ENCODE assay signal across 8 cellular contexts in the genomic region with DNA sequence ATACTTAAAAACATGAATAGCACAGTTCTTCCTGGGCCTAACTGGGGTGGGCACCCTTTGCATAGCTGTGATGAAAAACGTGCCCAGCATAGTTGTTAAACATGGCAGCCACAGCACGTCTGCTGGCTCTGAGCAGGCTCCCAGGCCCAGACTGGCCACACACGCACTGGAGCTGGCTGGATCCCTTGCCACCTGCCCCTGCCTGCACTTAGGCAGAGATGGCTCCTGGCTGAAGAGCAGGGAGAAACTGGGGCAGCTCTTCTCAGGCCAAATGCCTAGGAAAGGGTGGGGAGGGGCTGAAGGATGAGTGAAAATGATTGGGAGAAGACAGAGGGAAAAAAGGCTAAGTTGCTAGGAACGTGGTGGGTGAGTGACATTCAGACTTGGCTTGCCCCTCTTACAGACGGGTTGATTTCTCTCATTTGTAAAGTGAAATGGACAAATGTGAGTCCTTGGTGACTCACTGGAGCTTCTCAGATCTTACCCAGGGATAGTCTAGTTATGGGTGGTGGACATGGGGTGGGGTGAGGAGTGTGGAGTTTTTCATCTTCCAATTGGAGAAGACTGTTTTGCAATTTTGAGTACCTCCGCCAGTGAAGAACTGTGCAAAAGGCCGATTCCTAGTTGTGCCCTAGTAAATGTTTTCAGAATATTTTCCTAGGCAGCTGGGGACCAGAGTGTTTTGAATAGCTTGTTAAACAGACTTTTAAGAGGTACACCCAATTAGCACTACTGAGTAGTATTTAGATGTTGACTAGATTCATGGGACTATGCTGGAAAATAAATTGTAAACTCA. TPM values are rescaled to one million over a fixed set of nuclear protein-coding genes. Genes with fewer than 3 reads are reported as not detected.
DNase-seq lines count a peak whose midpoint lies in the region; FAIRE-seq and TF ChIP-seq lines count a peak whose summit lies in the region.

No MANE protein-coding gene starts in this region.

- H3K4me3 Mint-ChIP-seq in Caco-2 (ENCODE audit: unreplicated experiment), result no peak overlapping the region

- H3K27me3 Mint-ChIP-seq in Caco-2 (ENCODE audit: insufficient read depth, unreplicated experiment), result no peaks in the 10 kb centered on the region

- H3K27me3 ChIP-seq in left ventricle myocardium inferior (ENCODE audit: low read depth) (no peaks in the 10 kb centered on the region), stomach (no peaks in the 10 kb centered on the region), Caco-2 (replicated peaks; ENCODE audit: control insufficient read depth, insufficient read depth, low read length) (no peaks in the 10 kb centered on the region)

- H3K9me3 ChIP-seq in left ventricle myocardium inferior (replicated peaks) (no peaks in the 10 kb centered on the region), stomach (no peaks in the 10 kb centered on the region), Caco-2 (no peaks in the 10 kb centered on the region)

- FAIRE-seq in GM19239 (lab: Jason Lieb, UNC), result no peak

- peaks cover 15% of the 10 kb centered on the region for H3K4me1 Mint-ChIP-seq in Caco-2 (ENCODE audit: low read depth, unreplicated experiment)

- H3K4me1 ChIP-seq in left ventricle myocardium inferior, result peaks cover 95% of the 10 kb centered on the region
- peaks cover 29 to 96% (median 60%) of the 10 kb centered on the region in 4 donors for H3K4me1 ChIP-seq in stomach
- peaks cover 12% of the 10 kb centered on the region; the same call in 1 of the 2 replicates for H3K4me1 ChIP-seq in Caco-2

- H3K9me3 Mint-ChIP-seq in Caco-2 (ENCODE audit: unreplicated experiment), result no peaks in the 10 kb centered on the region

- 65 to 80% (median 75%) methylated on average over 7 of the region's 7 CpGs for WGBS in stomach, 5 donors

- DNase-seq in HS-5 (ENCODE audit: low read depth), result peak; percentile 75
- DNase-seq in amniotic epithelial cell (ENCODE audit: low read depth), result peak; percentile 80
- no peak for DNase-seq in left ventricle myocardium inferior
- DNase-seq in stomach, result no peak
- DNase-seq in NK-92 (lab: John Stamatoyannopoulos, UW; ENCODE audit: unreplicated experiment), result no peak
- no peak for DNase-seq in NAMALWA (ENCODE audit: low spot score)
- no peak for DNase-seq in GM19239 (ENCODE audit: insufficient read length, low spot score)
- DNase-seq in Caco-2, result no peak

- H3K27ac Mint-ChIP-seq in Caco-2 (ENCODE audit: unreplicated experiment), result no peak overlapping the region

- POLR2A ChIA-PET in Caco-2 (lab: Charles Lee), result interaction anchor here (0.6 kb wide), 1 partner anchor 30 kb away, joined by 4 read pairs; no protein-coding TSS in a partner anchor

- TF ChIP-seq POLR2A in stomach (IDR thresholded peaks at IDR 0.05), result no peak

- H3K36me3 Mint-ChIP-seq in Caco-2 (ENCODE audit: insufficient read depth, unreplicated experiment), result no peaks in the 10 kb centered on the region

- CTCF ChIA-PET in Caco-2 (lab: Charles Lee), result no interaction called here

- no peak for TF ChIP-seq EP300 in stomach (IDR thresholded peaks at IDR 0.05)

- H3K27ac ChIP-seq in left ventricle myocardium inferior (replicated peaks) (peak overlapping the region; percentile 69), stomach (peak overlapping the region; percentile 43 to 85 (median 81))

- no peak overlapping the region for H3K4me3 ChIP-seq in left ventricle myocardium inferior
- no peak overlapping the region for H3K4me3 ChIP-seq in stomach
- no peak overlapping the region for H3K4me3 ChIP-seq in Caco-2 (ENCODE audit: low read depth, low read length)

- H3K36me3 ChIP-seq in left ventricle myocardium inferior (no peaks in the 10 kb centered on the region), stomach (no peaks in the 10 kb centered on the region), Caco-2 (ENCODE audit: control insufficient read depth, insufficient read depth, low read length) (no peaks in the 10 kb centered on the region)

- TF ChIP-seq CTCF in left ventricle myocardium inferior (IDR thresholded peaks at IDR 0.05; ENCODE audit: borderline replicate concordance) (no peak), stomach (IDR thresholded peaks at IDR 0.05) (no peak), Caco-2 (IDR thresholded peaks at IDR 0.05; ENCODE audit: insufficient read depth in 1 of 2, low read depth in 1 of 2, low read length in 1 of 2, severe bottlenecking in 1 of 2, unreplicated experiment in 1 of 2) (no peak)

- intact Hi-C loops in left ventricle myocardium inferior (cut with micrococcal nuclease) (no loop called here), stomach (cut with DNase I; ENCODE audit: low total_unique reads) (no loop called here), Caco-2 (cut with micrococcal nuclease; ENCODE audit: unreplicated experiment) (no loop called here)

- no TSS peak for BruUV-seq in Caco-2 (replicated peaks; lab: Mats Ljungman, UMichigan)

RNA-seq across cellular contexts. Expression of a gene that starts 42.4 kb away (rescaled TPM):
- total RNA-seq in left ventricle myocardium inferior (52.8 TPM), stomach (100 to 1,000 TPM in 4 of 5 donors, 10 to 100 TPM in 1; 67.1 to 558 (median 199) TPM), Caco-2 (2022) (92.0 and 98.9 TPM in 2 replicates)
- polyA plus RNA-seq in stomach, result 10 to 100 TPM in 2 of 3 donors, 1 to 10 TPM in 1; 9.9 to 20.8 (median 15.3) TPM

Comparison
In these comparisons a context has a peak if more than half of its experiments do, and no peak if none do; other contexts are left out.
1. DNase-seq: peak in HS-5 (single experiment) and amniotic epithelial cell (single experiment); none in left ventricle myocardium inferior (single experiment), stomach (single experiment), NK-92 (single experiment), NAMALWA (single experiment), GM19239 (single experiment) and Caco-2 (0 of 2).